12 cellular contexts compared by ENCODE assay signal in genomic region chr9:136209786-136210185, GRCh38. TPM values are rescaled to one million over a fixed set of nuclear protein-coding genes. Genes with fewer than 3 reads are reported as not detected.
"Had no signal": no experiment of that assay in that cellular context is flagged by ENCODE, and none has a peak within 500 bp of the region (broad histone marks: within the 10 kb centered on the region; RNA-seq: fewer than 3 reads in every experiment).

No MANE protein-coding gene starts in this region.

- H3K4me3 ChIP-seq: GM23248, HAP-1, K562 had no signal

- H3K9ac ChIP-seq: GM23248 had no signal

- H3K9me3 ChIP-seq: HAP-1 had no signal

- H3K4me3 Mint-ChIP-seq: HFFc6 had no signal

- H3K4me1 ChIP-seq: HAP-1 had no signal

- ATAC-seq: HCT116, HepG2, K562 had no signal

- DNase-seq: GM23248, GOT3, H7, HFFc6, KG1 had no signal

- H3K27ac ChIP-seq: GM23248, HL-60 had no signal

- FAIRE-seq: HepG2, K562 had no signal

- H2AFZ ChIP-seq: GM23248 had no signal

- H3K27ac Mint-ChIP-seq: HFFc6 had no signal

RNA-seq across cellular contexts. Expression of gene LHX3, which starts 4.9 kb away (rescaled TPM):
- total RNA-seq: GM23248, H4, HepG2, HFFc6, HT1080 had no signal
- polyA plus RNA-seq: GM23248, HepG2, K562 had no signal
